Comparison of ENCODE assay signal across 8 cellular contexts in genomic region chr3:56494679-56495322, GRCh38. TPM values are rescaled to one million over a fixed set of nuclear protein-coding genes. Genes with fewer than 3 reads are reported as not detected.
DNase-seq lines count a peak whose midpoint lies in the region; ATAC-seq and TF ChIP-seq lines count a peak whose summit lies in the region.

No MANE protein-coding gene starts in this region.

- H3K27me3 Mint-ChIP-seq in natural killer cell (ENCODE audit: low read depth in 2 of 2) = peaks cover 8 to 14% of the 10 kb centered on the region in 2 donors

- no peaks in the 10 kb centered on the region for H3K79me2 ChIP-seq in OCI-LY3 (ENCODE audit: low read length)

- H2AFZ ChIP-seq in OCI-LY3 (ENCODE audit: low read depth, low read length) = no peak overlapping the region

- H3K4me1 Mint-ChIP-seq in natural killer cell = no peaks in the 10 kb centered on the region

- H3K9me3 ChIP-seq in OCI-LY3 (ENCODE audit: insufficient read depth, low read length) = no peaks in the 10 kb centered on the region

- no peaks in the 10 kb centered on the region for H3K4me1 ChIP-seq in OCI-LY3 (ENCODE audit: low read length)

- TF ChIP-seq POLR2A in erythroblast (IDR thresholded peaks at IDR 0.05; ENCODE audit: low read length) = no peak

- no peak overlapping the region for H3K9ac ChIP-seq in OCI-LY3 (ENCODE audit: low read length)

- no peaks in the 10 kb centered on the region for H3K36me3 ChIP-seq in OCI-LY3 (replicated peaks; ENCODE audit: low read depth, low read length)

- peaks cover 23% of the 10 kb centered on the region; the same call in 1 of the 2 replicates for H3K27me3 ChIP-seq in OCI-LY3 (ENCODE audit: low read depth, low read length)

- no peak overlapping the region for H3K4me3 Mint-ChIP-seq in natural killer cell

- DNase-seq in DMS153 treated with DMSO at 0.1 percent for 48 hours (lab: John Stamatoyannopoulos, UW; ENCODE audit: unreplicated experiment) (peak; percentile 53), HT1080 (ENCODE audit: low read depth) (peak; percentile 70), erythroblast (lab: John Stamatoyannopoulos, UW) (peak; percentile 82 to 89), natural killer cell (peak; percentile 32)
- DNase-seq in activated CD8-positive, alpha-beta memory T cell treated with anti-CD3 and anti-CD28 coated beads, Interleukin-2, amount 50 U/mL, for 48 hours = peak; percentile 71
- DNase-seq in stimulated activated naive CD4-positive, alpha-beta T cell (lab: John Stamatoyannopoulos, UW) = peak; percentile 21 to 83 (median 59)

- H4K20me1 ChIP-seq in OCI-LY3 (ENCODE audit: insufficient read depth, low read length) = 0 out of 2 replicates have a peak, but pooled peaks cover 6% of the 10 kb centered on the region

- H3K9me3 Mint-ChIP-seq in natural killer cell = no peaks in the 10 kb centered on the region

- H3K4me3 ChIP-seq in OCI-LY3 (ENCODE audit: low read length) = no peak overlapping the region

- ATAC-seq in GM21447 (IDR thresholded peaks at IDR 0.05; ENCODE audit: unreplicated experiment) (peak; percentile 89), natural killer cell (peak; percentile 96 to 100 (median 99))

- H3K36me3 Mint-ChIP-seq in natural killer cell = no peaks in the 10 kb centered on the region

- TF ChIP-seq CTCF in OCI-LY3 (IDR thresholded peaks at IDR 0.05; ENCODE audit: low read depth, low read length) (peak; percentile 96), natural killer cell (IDR thresholded peaks at IDR 0.05) (peak; percentile 90)

- intact Hi-C loops in natural killer cell (cut with micrococcal nuclease) = no loop called here

- no peak overlapping the region for H3K4me2 ChIP-seq in OCI-LY3 (ENCODE audit: low read length)

- H3K27ac Mint-ChIP-seq in natural killer cell = no peak overlapping the region

- H3K27ac ChIP-seq in OCI-LY3 (ENCODE audit: low read length) = no peak overlapping the region

RNA-seq across cellular contexts. Expression of gene ERC2, which starts 26.5 kb away (rescaled TPM):
- total RNA-seq in HT1080 (2014; rRNA removed; shearing (Covaris generic)) = 0.37 and 0.59 TPM in 2 replicates
- 0.44 and 0.97 TPM in 2 replicates for polyA plus RNA-seq in HT1080 (2015; cell fraction: cytosol; rRNA removed)
- 0.05 and 0.27 TPM in 2 replicates for polyA plus RNA-seq in HT1080 (2015; cell fraction: nucleus; rRNA removed)
- not detected for total RNA-seq in natural killer cell

Comparison
In these comparisons a context has a peak if more than half of its experiments do, and no peak if none do; other contexts are left out.
1. DNase-seq: peak in every context shown above with its lines; median percentile 86 in erythroblast; 71 in activated CD8-positive, alpha-beta memory T cell treated with anti-CD3 and anti-CD28 coated beads, Interleukin-2, amount 50 U/mL, for 48 hours; 70 in HT1080; 59 in stimulated activated naive CD4-positive, alpha-beta T cell; 53 in DMS153 treated with DMSO at 0.1 percent for 48 hours; 32 in natural killer cell.